In genomic region chr12:93657076-93657475, GRCh38 we compare ENCODE assay signal across 16 cellular contexts. TPM values are rescaled to one million over a fixed set of nuclear protein-coding genes. Genes with fewer than 3 reads are reported as not detected.
A peak's percentile ranks its signal among the peaks of the same experiment; 100 is the strongest.
DNase-seq lines count a peak whose midpoint lies in the region; ATAC-seq and TF ChIP-seq lines count a peak whose summit lies in the region.
"Had no signal": no experiment of that assay in that cellular context is flagged by ENCODE, and none has a peak within 500 bp of the region (broad histone marks: within the 10 kb centered on the region; RNA-seq: fewer than 3 reads in every experiment).

No MANE protein-coding gene starts in this region.

- no peak overlapping the region for H3K4me2 ChIP-seq in mammary epithelial cell (ENCODE audit: insufficient read depth, low read depth, low read length)
- H3K4me2 ChIP-seq: BLaER1 treated with 17β-estradiol and CSF1 and Interleukin-3, amounts not matched to agents 10 nM and 100 nM; KMS-11 had no signal

- H3K27ac ChIP-seq in mammary epithelial cell (ENCODE audit: insufficient read depth, low read depth, low read length), result no peak overlapping the region
- H3K27ac ChIP-seq: BLaER1 treated with 17β-estradiol and CSF1 and Interleukin-3, amounts not matched to agents 10 nM and 100 nM; KMS-11 had no signal

- dilution Hi-C loops in mammary epithelial cell (cut with HindIII; ENCODE audit: low sequenced_read_pairs), result no loop called here

- no peaks in the 10 kb centered on the region for H3K79me2 ChIP-seq in mammary epithelial cell (ENCODE audit: insufficient read depth, low read length)

- no peak overlapping the region for H2AFZ ChIP-seq in mammary epithelial cell (ENCODE audit: low read depth, low read length)

- CTCF ChIA-PET in MCF 10A (lab: Yijun Ruan, JAX) (interaction anchor here (0.7 to 1.0 kb wide), 2 partner anchors 10 to 84 kb away, joined by 3 to 4 read pairs; no protein-coding TSS in a partner anchor), mammary epithelial cell (lab: Charles Lee; ENCODE audit: low non-redundant PET) (no interaction called here), WTC11 (lab: Charles Lee) (no interaction called here)

- POLR2A ChIA-PET in MCF 10A (lab: Yijun Ruan, JAX) (no interaction called here), WTC11 (lab: Charles Lee) (no interaction called here)

- H3K4me1 Mint-ChIP-seq in MCF 10A (ENCODE audit: insufficient read depth, unreplicated experiment) (no peaks in the 10 kb centered on the region), WTC11 (no peaks in the 10 kb centered on the region)

- no peak overlapping the region for H3K4me3 ChIP-seq in mammary epithelial cell (replicated peaks in 1 of 3; ENCODE audit: insufficient read depth in 1 of 3, low read depth in 2 of 3, low read length in 3 of 3)
- no peak overlapping the region for H3K4me3 ChIP-seq in adipocyte (ENCODE audit: low read length)
- H3K4me3 ChIP-seq in fibroblast of mammary gland (ENCODE audit: control insufficient read depth, low read depth, low read length), result no peak overlapping the region
- H3K4me3 ChIP-seq: BLaER1 treated with 17β-estradiol and CSF1 and Interleukin-3, amounts not matched to agents 10 nM and 100 nM had no signal

- H3K4me1 ChIP-seq in mammary epithelial cell (ENCODE audit: insufficient read depth, low read length) (no peaks in the 10 kb centered on the region), adipocyte (ENCODE audit: control insufficient read depth, insufficient read depth, low read length) (peaks cover 5% of the 10 kb centered on the region)

- H3K27me3 ChIP-seq in mammary epithelial cell (ENCODE audit: insufficient read depth, low read length) (no peaks in the 10 kb centered on the region), adipocyte (replicated peaks; ENCODE audit: control insufficient read depth, insufficient read depth, low read length) (no peaks in the 10 kb centered on the region)
- H3K27me3 ChIP-seq: BLaER1 treated with 17β-estradiol and CSF1 and Interleukin-3, amounts not matched to agents 10 nM and 100 nM had no signal

- DNase-seq in MCF 10A (ENCODE audit: unreplicated experiment), result peak; percentile 38
- DNase-seq in mammary epithelial cell, result no peak
- peak; percentile 79 for DNase-seq in adipocyte (ENCODE audit: low read depth)
- peak; percentile 57 for DNase-seq in fibroblast of mammary gland (ENCODE audit: low read depth)
- DNase-seq in WTC11 (ENCODE audit: low spot score), result no peak
- no peak for DNase-seq in NCI-H2107 treated with DMSO at 0.1 percent for 48 hours (lab: John Stamatoyannopoulos, UW; ENCODE audit: unreplicated experiment)
- DNase-seq: Calu3; CD8-positive, alpha-beta T cell; DMS53; NCI-H1105; NCI-H2081 treated with DMSO at 0.1 percent for 48 hours; RPMI8226; SHP77 treated with DMSO at 0.1 percent for 48 hours had no signal

- H4K20me1 ChIP-seq in mammary epithelial cell (ENCODE audit: insufficient read depth, low read length), result no peaks in the 10 kb centered on the region
- H4K20me1 ChIP-seq: BLaER1 treated with 17β-estradiol and CSF1 and Interleukin-3, amounts not matched to agents 10 nM and 100 nM had no signal

- intact Hi-C loops in MCF 10A (cut with micrococcal nuclease) (no loop called here), mammary epithelial cell (cut with micrococcal nuclease) (no loop called here)

- no peaks in the 10 kb centered on the region for H3K36me3 ChIP-seq in mammary epithelial cell (ENCODE audit: insufficient read depth, low read length)
- no peaks in the 10 kb centered on the region for H3K36me3 ChIP-seq in adipocyte (ENCODE audit: control insufficient read depth, insufficient read depth, low read length, severe bottlenecking)
- H3K36me3 ChIP-seq: BLaER1 treated with 17β-estradiol and CSF1 and Interleukin-3, amounts not matched to agents 10 nM and 100 nM had no signal

- H3K27me3 Mint-ChIP-seq in MCF 10A (ENCODE audit: insufficient read depth, unreplicated experiment) (no peaks in the 10 kb centered on the region), WTC11 (ENCODE audit: low read depth) (no peaks in the 10 kb centered on the region)

- no peaks in the 10 kb centered on the region for H3K9me3 ChIP-seq in mammary epithelial cell (replicated peaks; ENCODE audit: insufficient read depth, low read length)
- peaks cover 4% of the 10 kb centered on the region for H3K9me3 ChIP-seq in adipocyte (ENCODE audit: control insufficient read depth, low read length)
- H3K9me3 ChIP-seq: BLaER1 treated with 17β-estradiol and CSF1 and Interleukin-3, amounts not matched to agents 10 nM and 100 nM had no signal

- 82% methylated on average over 2 of the region's 2 CpGs for whole genome bisulfite sequencing in mammary epithelial cell (ENCODE audit: low coverage, missing lambda C conversion rate)

- H3K9ac ChIP-seq in mammary epithelial cell (ENCODE audit: insufficient read depth, low read length) (no peak overlapping the region), adipocyte (ENCODE audit: low read length) (no peak overlapping the region)
- H3K9ac ChIP-seq: BLaER1 treated with 17β-estradiol and CSF1 and Interleukin-3, amounts not matched to agents 10 nM and 100 nM; KMS-11 had no signal

- no peaks in the 10 kb centered on the region for H3K36me3 Mint-ChIP-seq in MCF 10A (ENCODE audit: insufficient read depth, unreplicated experiment)
- no peaks in the 10 kb centered on the region for H3K36me3 Mint-ChIP-seq in WTC11
- H3K36me3 Mint-ChIP-seq: CD8-positive, alpha-beta T cell had no signal

- no peak overlapping the region for H3K4me3 Mint-ChIP-seq in MCF 10A (ENCODE audit: unreplicated experiment)
- H3K4me3 Mint-ChIP-seq in WTC11, result no peak overlapping the region
- H3K4me3 Mint-ChIP-seq: CD8-positive, alpha-beta T cell had no signal

- no peak for ATAC-seq in WTC11
- ATAC-seq in HG03095 (IDR thresholded peaks at IDR 0.05; ENCODE audit: unreplicated experiment), result no peak
- ATAC-seq: CD8-positive, alpha-beta T cell had no signal

- TF ChIP-seq CTCF in MCF 10A (IDR thresholded peaks at IDR 0.05; ENCODE audit: unreplicated experiment) (no peak), mammary epithelial cell (conservative IDR thresholded peaks at IDR 0.05 in 1 of 2, IDR thresholded peaks at IDR 0.05 in 1 of 2; ENCODE audit: extremely low read depth in 1 of 2, insufficient read depth in 1 of 2, low read depth in 1 of 2, low read length in 2 of 2) (no peak), fibroblast of mammary gland (conservative IDR thresholded peaks at IDR 0.05; ENCODE audit: control insufficient read depth, insufficient read depth, low read depth, low read length) (no peak), WTC11 (IDR thresholded peaks at IDR 0.05) (no peak)

- H3K27ac Mint-ChIP-seq in MCF 10A (ENCODE audit: low read depth, unreplicated experiment) (no peak overlapping the region), WTC11 (no peak overlapping the region)
- H3K27ac Mint-ChIP-seq: CD8-positive, alpha-beta T cell had no signal

- H3K9me3 Mint-ChIP-seq in MCF 10A (ENCODE audit: unreplicated experiment) (peaks cover 8% of the 10 kb centered on the region), WTC11 (peaks cover 7% of the 10 kb centered on the region; the same call in 1 of the 2 replicates)
- H3K9me3 Mint-ChIP-seq: CD8-positive, alpha-beta T cell had no signal

- in situ Hi-C loops in mammary epithelial cell (cut with MboI; ENCODE audit: low sequenced_read_pairs in 2 of 2), result no loop called here

- no TSS peak for BruUV-seq in MCF 10A (replicated peaks; lab: Mats Ljungman, UMichigan)
- no TSS peak for BruUV-seq in mammary epithelial cell (replicated peaks; lab: Mats Ljungman, UMichigan)

TF ChIP-seq in WTC11, 78 proteins besides CTCF, POLR2A, EP300 and RAD21:
- TF ChIP-seq OVOL2 (CRISPR knock-in tag; IDR thresholded peaks at IDR 0.05; ENCODE audit: borderline replicate concordance), result no peak
- TF ChIP-seq ZNF671 (CRISPR knock-in tag; IDR thresholded peaks at IDR 0.05), result no peak
- TF ChIP-seq ZBTB21 (CRISPR knock-in tag; IDR thresholded peaks at IDR 0.05; ENCODE audit: borderline replicate concordance), result no peak
- TF ChIP-seq NFYB (CRISPR knock-in tag; conservative IDR thresholded peaks at IDR 0.05; ENCODE audit: low read depth), result no peak
- no peak for TF ChIP-seq E2F4 (CRISPR knock-in tag; IDR thresholded peaks at IDR 0.05; ENCODE audit: borderline replicate concordance, low read depth)
- TF ChIP-seq ZNF512 (CRISPR knock-in tag; IDR thresholded peaks at IDR 0.05; ENCODE audit: borderline replicate concordance), result no peak
- TF ChIP-seq ZBTB43 (CRISPR knock-in tag; IDR thresholded peaks at IDR 0.05), result no peak

RNA-seq across cellular contexts. Expression of gene CRADD, which starts 20.1 kb away (rescaled TPM):
- 15.4 and 17.1 TPM in 2 replicates for total RNA-seq in MCF 10A (2022)
- 10 to 100 TPM; 13.3 to 14.2 TPM for total RNA-seq in mammary epithelial cell
- 9.5 TPM for polyA plus RNA-seq in mammary epithelial cell
- not detected for polyA minus RNA-seq in mammary epithelial cell
- 7.1 to 11.6 TPM (median 9.1 TPM) in 3 replicates for total RNA-seq in WTC11 (2021)

Comparison
In these comparisons a context has a peak if more than half of its experiments do, and no peak if none do; other contexts are left out.
1. DNase-seq: peak in MCF 10A (single experiment), adipocyte (single experiment) and fibroblast of mammary gland (single experiment); none in mammary epithelial cell (single experiment), WTC11 (single experiment) and NCI-H2107 treated with DMSO at 0.1 percent for 48 hours (single experiment).